ENCODE assay signal across 8 cellular contexts in the genomic region with DNA sequence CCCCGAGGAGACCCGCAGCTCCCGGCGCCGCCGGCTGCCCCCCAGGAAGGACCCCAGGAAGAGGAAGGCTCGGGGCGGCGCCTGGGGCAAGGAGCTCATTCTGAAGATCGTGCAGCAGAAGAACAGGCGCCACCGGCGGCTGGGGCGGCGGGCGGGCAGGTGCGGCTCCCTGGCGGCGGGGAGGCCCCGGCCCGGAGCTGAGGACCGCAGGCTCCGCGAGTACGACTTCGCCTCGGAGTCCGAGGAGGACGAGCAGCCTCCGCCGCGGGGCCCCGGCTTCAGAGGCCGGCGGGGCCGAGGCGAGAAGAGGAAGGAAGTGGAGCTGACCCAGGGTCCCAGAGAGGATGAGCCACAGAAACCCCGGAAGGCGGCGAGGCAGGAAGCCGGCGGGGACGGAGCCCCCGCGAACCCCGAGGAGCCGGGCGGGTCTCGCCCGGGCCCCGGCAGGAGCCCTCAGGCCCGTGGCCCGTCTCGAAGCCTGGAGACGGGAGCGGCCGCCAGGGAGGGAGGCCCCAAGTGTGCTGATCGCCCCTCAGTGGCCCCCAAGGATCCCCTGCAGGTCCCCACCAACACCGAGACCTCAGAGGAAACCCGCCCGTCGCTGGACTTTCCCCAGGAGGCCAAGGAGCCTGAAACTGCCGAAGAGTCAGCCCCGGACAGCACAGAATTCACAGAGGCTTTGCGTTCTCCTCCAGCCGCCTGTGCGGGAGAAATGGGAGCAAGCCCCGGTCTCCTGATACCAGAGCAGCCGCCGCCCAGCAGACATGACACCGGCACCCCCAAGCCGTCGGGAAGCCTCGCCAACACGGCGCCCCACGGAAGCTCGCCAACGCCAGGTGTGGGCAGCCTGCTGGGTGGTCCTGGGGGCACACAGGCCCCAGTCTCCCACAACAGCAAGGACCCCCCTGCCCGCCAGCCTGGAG. TPM values are rescaled to one million over a fixed set of nuclear protein-coding genes. Genes with fewer than 3 reads are reported as not detected.
DNase-seq lines count a peak whose midpoint lies in the region; ATAC-seq and TF ChIP-seq lines count a peak whose summit lies in the region.

No MANE protein-coding gene starts in this region.

- no peak overlapping the region for H3K27ac ChIP-seq in thoracic aorta

- H3K9me3 ChIP-seq in thoracic aorta, result no peaks in the 10 kb centered on the region

- peak overlapping the region; percentile 18 for H3K4me3 ChIP-seq in astrocyte of the spinal cord (ENCODE audit: low read depth, low read length)
- H3K4me3 ChIP-seq in thoracic aorta, result peak overlapping the region; percentile 68

- peak; percentile 63 for ATAC-seq in GM19438 (IDR thresholded peaks at IDR 0.05; ENCODE audit: low read depth, unreplicated experiment)
- no peak for ATAC-seq in thoracic aorta (ENCODE audit: insufficient number of reproducible peaks, low FRiP score, low read depth)
- no peak for ATAC-seq in GM18909 (IDR thresholded peaks at IDR 0.05; ENCODE audit: poor library complexity, unreplicated experiment)

- DNase-seq in T-helper 1 cell (peak in 3 of 5 donors; percentile 16 to 27 (median 20)), astrocyte of the spinal cord (ENCODE audit: low read depth, low spot score) (peak; percentile 29), medulla oblongata (ENCODE audit: extremely low spot score) (peak; percentile 49), thoracic aorta (ENCODE audit: low spot score) (no peak), 8988T (no peak), NCI-H2196 treated with DMSO at 0.1 percent for 48 hours (lab: John Stamatoyannopoulos, UW; ENCODE audit: unreplicated experiment) (no peak)

- H3K36me3 ChIP-seq in thoracic aorta, result no peaks in the 10 kb centered on the region

- peaks cover 0 to 9% of the 10 kb centered on the region in 2 donors for H3K4me1 ChIP-seq in thoracic aorta (ENCODE audit: control insufficient read depth in 1 of 2, low read depth in 2 of 2)

- TF ChIP-seq CTCF in astrocyte of the spinal cord (IDR thresholded peaks at IDR 0.05; ENCODE audit: low read depth, low read length), result no peak
- TF ChIP-seq CTCF in thoracic aorta (IDR thresholded peaks at IDR 0.05), result no peak

- in situ Hi-C loops in astrocyte of the spinal cord (cut with HindIII; ENCODE audit: low sequenced_read_pairs), result no loop called here

- H3K27me3 ChIP-seq in thoracic aorta (replicated peaks; ENCODE audit: insufficient read depth), result no peaks in the 10 kb centered on the region

RNA-seq across cellular contexts. Expression of gene ZFPM1, which starts 22.3 kb away (rescaled TPM):
- total RNA-seq in thoracic aorta, result 1 to 10 TPM; 1.8 to 2.5 TPM

RNA-seq across cellular contexts. Expression of gene ZNF469, which starts 48.0 kb away (rescaled TPM):
- 10 to 100 TPM in 1 of 2 donors, 1 to 10 TPM in 1; 4.5 to 11.3 TPM for total RNA-seq in thoracic aorta

Comparison
In these comparisons a context has a peak if more than half of its experiments do, and no peak if none do; other contexts are left out.
1. DNase-seq: peak in T-helper 1 cell (3 of 5), astrocyte of the spinal cord (single experiment) and medulla oblongata (single experiment); none in thoracic aorta (single experiment), 8988T (single experiment) and NCI-H2196 treated with DMSO at 0.1 percent for 48 hours (single experiment).